Comparison of ENCODE assay signal across 18 cellular contexts in genomic region chr4:26094076-26094475, GRCh38.
DNase-seq lines count a peak whose midpoint lies in the region; ATAC-seq and TF ChIP-seq lines count a peak whose summit lies in the region.
"Had no signal": no experiment of that assay in that cellular context is flagged by ENCODE, and none has a peak within 500 bp of the region (broad histone marks: within the 10 kb centered on the region; RNA-seq: fewer than 3 reads in every experiment).

No MANE protein-coding gene starts in this region.

- H3K9me3 ChIP-seq in neutrophil (no peaks in the 10 kb centered on the region), suprapubic skin (no peaks in the 10 kb centered on the region), esophagus muscularis mucosa (peaks cover 0 to 22% (median 15%) of the 10 kb centered on the region in 4 donors), PC-9 (ENCODE audit: insufficient read depth, low read depth) (0 out of 2 replicates have a peak, but pooled peaks cover 4% of the 10 kb centered on the region)

- H3K4me3 Mint-ChIP-seq in activated naive CD4-positive, alpha-beta T cell treated with anti-CD3 and anti-CD28 coated beads, Interleukin-2, amount 50 U/mL, for 24 hours: no peak overlapping the region
- H3K4me3 Mint-ChIP-seq in activated naive CD4-positive, alpha-beta T cell treated with anti-CD3 and anti-CD28 coated beads, Interleukin-2, amount 10 ng/mL, durations not matched to agents 7 days and 5 days: no peak overlapping the region
- H3K4me3 Mint-ChIP-seq in activated naive CD8-positive, alpha-beta T cell treated with anti-CD3 and anti-CD28 coated beads, Interleukin-2, amount 50 U/mL, for 24 hours: no peak overlapping the region
- H3K4me3 Mint-ChIP-seq: B cell; CD4-positive, alpha-beta T cell had no signal

- intact Hi-C loops in esophagus muscularis mucosa (cut with DNase I) (no loop called here), PC-9 (cut with micrococcal nuclease; ENCODE audit: unreplicated experiment) (no loop called here)

- TF ChIP-seq EP300 in suprapubic skin (IDR thresholded peaks at IDR 0.05) (no peak), esophagus muscularis mucosa (IDR thresholded peaks at IDR 0.05) (no peak)

- no peaks in the 10 kb centered on the region for H3K79me2 ChIP-seq in PC-9 (ENCODE audit: low read depth)

- CTCF ChIA-PET in activated naive CD4-positive, alpha-beta T cell treated with anti-CD3 and anti-CD28 coated beads, Interleukin-2, amount 10 ng/mL, durations not matched to agents 7 days and 5 days (lab: Charles Lee): interaction anchor here (0.8 to 0.9 kb wide), 2 partner anchors 13 to 65 kb away, joined by 3 to 6 read pairs; no protein-coding TSS in a partner anchor
- CTCF ChIA-PET in PC-9 (lab: Charles Lee): no interaction called here

- TF ChIP-seq POLR2A in suprapubic skin (IDR thresholded peaks at IDR 0.05) (no peak), esophagus muscularis mucosa (IDR thresholded peaks at IDR 0.05; ENCODE audit: low read depth) (no peak)

- peak; percentile 86 for ATAC-seq in activated naive CD8-positive, alpha-beta T cell treated with anti-CD3 and anti-CD28 coated beads, Interleukin-2, amount 50 U/mL, for 24 hours

- H3K4me2 ChIP-seq in PC-9: no peak overlapping the region

- no TSS peak for BruUV-seq in PC-9 (replicated peaks; lab: Mats Ljungman, UMichigan)

- no peak overlapping the region for H3K4me3 ChIP-seq in neutrophil (ENCODE audit: low read depth in 1 of 2, low read length in 1 of 2)
- H3K4me3 ChIP-seq in suprapubic skin: no peak overlapping the region
- no peak overlapping the region for H3K4me3 ChIP-seq in esophagus muscularis mucosa
- H3K4me3 ChIP-seq in PC-9: no peak overlapping the region

- peaks cover 28% of the 10 kb centered on the region for H3K4me1 Mint-ChIP-seq in activated naive CD4-positive, alpha-beta T cell treated with anti-CD3 and anti-CD28 coated beads, Interleukin-2, amount 50 U/mL, for 24 hours
- peaks cover 7% of the 10 kb centered on the region for H3K4me1 Mint-ChIP-seq in activated naive CD4-positive, alpha-beta T cell treated with anti-CD3 and anti-CD28 coated beads, Interleukin-2, amount 10 ng/mL, durations not matched to agents 7 days and 5 days
- peaks cover 50% of the 10 kb centered on the region for H3K4me1 Mint-ChIP-seq in activated naive CD8-positive, alpha-beta T cell treated with anti-CD3 and anti-CD28 coated beads, Interleukin-2, amount 50 U/mL, for 24 hours
- H3K4me1 Mint-ChIP-seq: B cell had no signal

- H3K9me3 Mint-ChIP-seq in activated naive CD4-positive, alpha-beta T cell treated with anti-CD3 and anti-CD28 coated beads, Interleukin-2, amount 50 U/mL, for 24 hours: peaks cover 16% of the 10 kb centered on the region
- H3K9me3 Mint-ChIP-seq in activated naive CD4-positive, alpha-beta T cell treated with anti-CD3 and anti-CD28 coated beads, Interleukin-2, amount 10 ng/mL, durations not matched to agents 7 days and 5 days: peaks cover 37% of the 10 kb centered on the region
- peaks cover 68% of the 10 kb centered on the region for H3K9me3 Mint-ChIP-seq in activated naive CD8-positive, alpha-beta T cell treated with anti-CD3 and anti-CD28 coated beads, Interleukin-2, amount 50 U/mL, for 24 hours

- peaks cover 2% of the 10 kb centered on the region for H3K27me3 Mint-ChIP-seq in activated naive CD4-positive, alpha-beta T cell treated with anti-CD3 and anti-CD28 coated beads, Interleukin-2, amount 50 U/mL, for 24 hours
- H3K27me3 Mint-ChIP-seq in activated naive CD4-positive, alpha-beta T cell treated with anti-CD3 and anti-CD28 coated beads, Interleukin-2, amount 10 ng/mL, durations not matched to agents 7 days and 5 days: no peaks in the 10 kb centered on the region
- peaks cover 17% of the 10 kb centered on the region for H3K27me3 Mint-ChIP-seq in activated naive CD8-positive, alpha-beta T cell treated with anti-CD3 and anti-CD28 coated beads, Interleukin-2, amount 50 U/mL, for 24 hours
- H3K27me3 Mint-ChIP-seq: B cell had no signal

- no peaks in the 10 kb centered on the region for H4K20me1 ChIP-seq in PC-9 (ENCODE audit: insufficient read depth)

- 73% methylated on average over 2 of the region's 2 CpGs for WGBS in suprapubic skin
- 85% methylated on average over 1 of the region's 2 CpGs for WGBS in esophagus muscularis mucosa

- peaks cover 5% of the 10 kb centered on the region for H3K36me3 Mint-ChIP-seq in activated naive CD4-positive, alpha-beta T cell treated with anti-CD3 and anti-CD28 coated beads, Interleukin-2, amount 50 U/mL, for 24 hours
- peaks cover 4% of the 10 kb centered on the region for H3K36me3 Mint-ChIP-seq in activated naive CD4-positive, alpha-beta T cell treated with anti-CD3 and anti-CD28 coated beads, Interleukin-2, amount 10 ng/mL, durations not matched to agents 7 days and 5 days
- peaks cover 42% of the 10 kb centered on the region for H3K36me3 Mint-ChIP-seq in activated naive CD8-positive, alpha-beta T cell treated with anti-CD3 and anti-CD28 coated beads, Interleukin-2, amount 50 U/mL, for 24 hours (ENCODE audit: low read depth)

- H3K4me1 ChIP-seq in neutrophil (ENCODE audit: control insufficient read depth in 1 of 2, insufficient read depth in 1 of 2, low read depth in 1 of 2, low read length in 1 of 2) (peaks cover 26 to 32% of the 10 kb centered on the region in 2 experiments), suprapubic skin (peaks cover 12% of the 10 kb centered on the region), esophagus muscularis mucosa (peaks cover 0 to under 1% (median 0%) of the 10 kb centered on the region in 4 donors), PC-9 (replicated peaks; ENCODE audit: insufficient read depth) (peaks cover 5% of the 10 kb centered on the region)

- H3K27me3 ChIP-seq in neutrophil (no peaks in the 10 kb centered on the region), suprapubic skin (no peaks in the 10 kb centered on the region), esophagus muscularis mucosa (no peaks in the 10 kb centered on the region), PC-9 (ENCODE audit: insufficient read depth, low read depth) (no peaks in the 10 kb centered on the region)

- TF ChIP-seq CTCF in neutrophil (IDR thresholded peaks at IDR 0.05) (no peak), suprapubic skin (IDR thresholded peaks at IDR 0.05) (no peak), esophagus muscularis mucosa (IDR thresholded peaks at IDR 0.05) (no peak), PC-9 (conservative IDR thresholded peaks at IDR 0.05) (no peak)

- DNase-seq in activated naive CD4-positive, alpha-beta T cell treated with anti-CD3 and anti-CD28 coated beads, Interleukin-2, amount 10 ng/mL, durations not matched to agents 7 days and 5 days: no peak
- DNase-seq in activated naive CD8-positive, alpha-beta T cell treated with anti-CD3 and anti-CD28 coated beads, Interleukin-2, amount 50 U/mL, for 24 hours: no peak
- DNase-seq in suprapubic skin (ENCODE audit: low spot score in 2 of 2): no peak
- no peak for DNase-seq in esophagus muscularis mucosa (ENCODE audit: extremely low spot score)
- no peak for DNase-seq in PC-9
- no peak for DNase-seq in Kasumi-1 (lab: John Stamatoyannopoulos, UW)
- DNase-seq: ACHN; CD4-positive, alpha-beta T cell; DMS79; NCI-H1436 treated with DMSO at 0.1 percent for 48 hours; NCI-H226; NCI-H526; NK-92 treated with Interleukin-12 subunit alpha and Interleukin-12 subunit beta, amount 100 ng/mL, for 24 hours; OCI-M1 had no signal

- H3F3A ChIP-seq in PC-9 (ENCODE audit: insufficient read depth, low read depth): peaks cover 4% of the 10 kb centered on the region; the same call in 1 of the 2 replicates

- H3K36me3 ChIP-seq in neutrophil (no peaks in the 10 kb centered on the region), suprapubic skin (no peaks in the 10 kb centered on the region), esophagus muscularis mucosa (no peaks in the 10 kb centered on the region), PC-9 (ENCODE audit: low read depth) (no peaks in the 10 kb centered on the region)

- no peak overlapping the region for H2AFZ ChIP-seq in PC-9

- H3K27ac ChIP-seq in neutrophil: peak overlapping the region; percentile 80
- H3K27ac ChIP-seq in suprapubic skin: peak overlapping the region; percentile 46
- no peak overlapping the region for H3K27ac ChIP-seq in esophagus muscularis mucosa (replicated peaks in 1 of 4)
- no peak overlapping the region for H3K27ac ChIP-seq in PC-9
- H3K27ac ChIP-seq: RWPE1 had no signal

- POLR2A ChIA-PET in PC-9 (lab: Charles Lee; ENCODE audit: unreplicated experiment): no interaction called here

- H3K27ac Mint-ChIP-seq in activated naive CD4-positive, alpha-beta T cell treated with anti-CD3 and anti-CD28 coated beads, Interleukin-2, amount 50 U/mL, for 24 hours: peak overlapping the region; percentile 10
- H3K27ac Mint-ChIP-seq in activated naive CD4-positive, alpha-beta T cell treated with anti-CD3 and anti-CD28 coated beads, Interleukin-2, amount 10 ng/mL, durations not matched to agents 7 days and 5 days: no peak overlapping the region
- H3K27ac Mint-ChIP-seq in activated naive CD8-positive, alpha-beta T cell treated with anti-CD3 and anti-CD28 coated beads, Interleukin-2, amount 50 U/mL, for 24 hours: peak overlapping the region; percentile 77
- H3K27ac Mint-ChIP-seq: B cell; CD4-positive, alpha-beta T cell had no signal

- H3K9me2 ChIP-seq in PC-9 (ENCODE audit: insufficient read depth): no peaks in the 10 kb centered on the region

Comparison
In these comparisons a context has a peak if more than half of its experiments do, and no peak if none do; other contexts are left out.
1. H3K27ac ChIP-seq: peak in neutrophil (single experiment) and suprapubic skin (single experiment); none in esophagus muscularis mucosa (0 of 4) and PC-9 (single experiment).